8 cellular contexts compared by ENCODE assay signal in the genomic region with DNA sequence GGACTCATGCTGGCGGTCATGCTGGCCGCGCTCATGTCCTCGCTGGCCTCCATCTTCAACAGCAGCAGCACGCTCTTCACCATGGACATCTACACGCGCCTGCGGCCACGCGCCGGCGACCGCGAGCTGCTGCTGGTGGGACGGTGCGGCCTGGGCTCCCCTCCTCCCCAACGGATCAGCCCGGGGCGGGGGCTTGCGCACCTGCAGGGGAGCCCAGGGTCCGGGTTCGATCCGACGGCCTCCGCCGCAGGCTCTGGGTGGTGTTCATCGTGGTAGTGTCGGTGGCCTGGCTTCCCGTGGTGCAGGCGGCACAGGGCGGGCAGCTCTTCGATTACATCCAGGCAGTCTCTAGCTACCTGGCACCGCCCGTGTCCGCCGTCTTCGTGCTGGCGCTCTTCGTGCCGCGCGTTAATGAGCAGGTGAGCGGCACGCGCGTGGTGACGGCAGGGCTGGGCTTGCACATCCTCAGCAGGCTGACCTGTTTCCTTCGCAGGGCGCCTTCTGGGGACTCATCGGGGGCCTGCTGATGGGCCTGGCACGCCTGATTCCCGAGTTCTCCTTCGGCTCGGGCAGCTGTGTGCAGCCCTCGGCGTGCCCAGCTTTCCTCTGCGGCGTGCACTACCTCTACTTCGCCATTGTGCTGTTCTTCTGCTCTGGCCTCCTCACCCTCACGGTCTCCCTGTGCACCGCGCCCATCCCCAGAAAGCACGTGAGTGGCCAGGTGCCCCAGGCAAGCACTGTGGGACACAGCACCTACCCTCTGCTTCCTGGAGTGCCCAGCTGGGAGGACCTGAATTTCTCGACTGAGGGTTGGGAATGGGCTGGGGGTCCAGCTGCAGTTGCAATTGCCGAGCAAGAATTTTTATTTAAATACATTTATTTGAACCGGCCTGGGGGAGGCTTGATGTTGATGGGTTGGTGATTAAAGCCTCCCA. TPM values are rescaled to one million over a fixed set of nuclear protein-coding genes. Genes with fewer than 3 reads are reported as not detected.
DNase-seq lines count a peak whose midpoint lies in the region; ATAC-seq, FAIRE-seq and TF ChIP-seq lines count a peak whose summit lies in the region.

No MANE protein-coding gene starts in this region.

- H3K9me3 ChIP-seq in K562 (replicated peaks; ENCODE audit: control insufficient read depth, insufficient read depth, low read depth, low read length): no peaks in the 10 kb centered on the region
- H3K9me3 ChIP-seq in stomach: no peaks in the 10 kb centered on the region

- peak; percentile 36; the same call in 1 of the 2 replicates for TF ChIP-seq POLR2A in K562 (conservative IDR thresholded peaks at IDR 0.05)
- TF ChIP-seq POLR2A in stomach (IDR thresholded peaks at IDR 0.05): no peak

- DNase-seq in activated CD4-positive, alpha-beta T cell treated with anti-CD3 and anti-CD28 coated beads, Interleukin-2, amount 10 ng/mL, durations not matched to agents 24 days and 14 days: no peak
- DNase-seq in activated CD4-positive, alpha-beta T cell treated with anti-CD3 and anti-CD28 coated beads, Interleukin-2, amount 50 U/mL, for 48 hours: no peak
- no peak for DNase-seq in K562 (ENCODE audit: extremely low read depth in 1 of 4, low spot score in 3 of 4)
- peak; percentile 27 for DNase-seq in iris pigment epithelial cell (ENCODE audit: low read depth)
- no peak for DNase-seq in stomach
- DNase-seq in SKM-1 treated with dmso at 0.1 percent for 144 hours (lab: John Stamatoyannopoulos, UW; ENCODE audit: unreplicated experiment): no peak
- no peak for DNase-seq in A172 (ENCODE audit: low spot score)
- DNase-seq in MV-4-11 (lab: John Stamatoyannopoulos, UW): no peak

- no peaks in the 10 kb centered on the region for H3K9me3 Mint-ChIP-seq in activated CD4-positive, alpha-beta T cell treated with anti-CD3 and anti-CD28 coated beads, Interleukin-2, amount 10 ng/mL, durations not matched to agents 24 days and 14 days

- H3K4me3 Mint-ChIP-seq in activated CD4-positive, alpha-beta T cell treated with anti-CD3 and anti-CD28 coated beads, Interleukin-2, amount 10 ng/mL, durations not matched to agents 24 days and 14 days: peak overlapping the region; percentile 51

- peaks cover 11% of the 10 kb centered on the region for H3K36me3 Mint-ChIP-seq in activated CD4-positive, alpha-beta T cell treated with anti-CD3 and anti-CD28 coated beads, Interleukin-2, amount 10 ng/mL, durations not matched to agents 24 days and 14 days (ENCODE audit: low read depth)

- H3K27ac ChIP-seq in K562 (ENCODE audit: extremely low read depth, low read depth, low read length) (no peak overlapping the region), stomach (peak overlapping the region in 1 of 5 donors; percentile 11)

- 96% methylated on average over 34 of the region's 66 CpGs for WGBS in K562 (ENCODE audit: insufficient coverage, low coverage, missing lambda C conversion rate)
- 40 to 74% (median 47%) methylated on average over 27 to 66 of the region's 66 CpGs for WGBS in stomach, 5 donors

- peaks cover 18% of the 10 kb centered on the region for H3K27me3 Mint-ChIP-seq in activated CD4-positive, alpha-beta T cell treated with anti-CD3 and anti-CD28 coated beads, Interleukin-2, amount 10 ng/mL, durations not matched to agents 24 days and 14 days

- no peak overlapping the region for H3K4me2 ChIP-seq in K562 (ENCODE audit: insufficient read depth, low read length)

- H3K27ac Mint-ChIP-seq in activated CD4-positive, alpha-beta T cell treated with anti-CD3 and anti-CD28 coated beads, Interleukin-2, amount 10 ng/mL, durations not matched to agents 24 days and 14 days: no peak overlapping the region

- TF ChIP-seq RAD21 in K562 (CRISPR knock-in tag; conservative IDR thresholded peaks at IDR 0.05 in 1 of 2, IDR thresholded peaks at IDR 0.05 in 1 of 2): no peak

- BruUV-seq in K562 (replicated peaks; lab: Mats Ljungman, UMichigan): no TSS peak

- no peaks in the 10 kb centered on the region for H3K79me2 ChIP-seq in K562 (ENCODE audit: control insufficient read depth, insufficient read depth, low read length)

- no peak overlapping the region for H3K9ac ChIP-seq in K562 (ENCODE audit: insufficient read depth in 1 of 2, low read depth in 2 of 2, low read length in 2 of 2)

- in situ Hi-C loops in K562 (cut with MboI): no loop called here

- H3K4me1 ChIP-seq in K562 (replicated peaks in 1 of 2; ENCODE audit: control insufficient read depth in 2 of 2, insufficient read depth in 2 of 2, low read length in 2 of 2) (peaks cover 5 to 14% of the 10 kb centered on the region in 2 experiments; a peak in 3 of 5 replicates), stomach (peaks cover 22 to 35% (median 31%) of the 10 kb centered on the region in 4 donors)

- peaks cover 32% of the 10 kb centered on the region; the same call in 2 of the 3 replicates for H3K36me3 ChIP-seq in K562 (ENCODE audit: control insufficient read depth, insufficient read depth, low read length)
- peaks cover 10 to 43% (median 38%) of the 10 kb centered on the region in 4 donors for H3K36me3 ChIP-seq in stomach

- H4K20me1 ChIP-seq in K562 (replicated peaks; ENCODE audit: control insufficient read depth, insufficient read depth, low read length): no peaks in the 10 kb centered on the region

- POLR2A ChIA-PET in K562 (lab: Yijun Ruan, JAX): interaction anchor here (0.6 to 4.3 kb wide), 5 partner anchors 8 to 18 kb away, joined by 3 to 20 read pairs (median 7); partner anchors contain the start of gene RUSF1

- intact Hi-C loops in activated CD4-positive, alpha-beta T cell treated with anti-CD3 and anti-CD28 coated beads, Interleukin-2, amount 10 ng/mL, durations not matched to agents 24 days and 14 days (cut with micrococcal nuclease): no loop called here
- intact Hi-C loops in K562 (cut with micrococcal nuclease): no loop called here
- intact Hi-C loops in stomach (cut with DNase I; ENCODE audit: low total_unique reads): no loop called here

- peaks cover 5% of the 10 kb centered on the region for H3K4me1 Mint-ChIP-seq in activated CD4-positive, alpha-beta T cell treated with anti-CD3 and anti-CD28 coated beads, Interleukin-2, amount 10 ng/mL, durations not matched to agents 24 days and 14 days

- no peaks in the 10 kb centered on the region for H3K9me1 ChIP-seq in K562 (ENCODE audit: control insufficient read depth, insufficient read depth, low read length)

- no peaks in the 10 kb centered on the region for H3K27me3 ChIP-seq in K562 (ENCODE audit: control insufficient read depth in 2 of 2, insufficient read depth in 2 of 2, low read length in 2 of 2)
- peaks cover 0 to 40% (median 0%) of the 10 kb centered on the region in 3 donors for H3K27me3 ChIP-seq in stomach

- CTCF ChIA-PET in K562 (lab: Yijun Ruan, JAX; ENCODE audit: low intra/inter-chr PET ratio): no interaction called here

- ATAC-seq in K562: no peak

- no peak overlapping the region for H2AFZ ChIP-seq in K562 (ENCODE audit: low read depth, low read length)

- TF ChIP-seq EP300 in K562 (IDR thresholded peaks at IDR 0.05; ENCODE audit: low read length) (no peak), stomach (IDR thresholded peaks at IDR 0.05) (no peak)

- H3K4me3 ChIP-seq in K562 (no peak overlapping the region), stomach (peak overlapping the region; percentile 48 to 79 (median 56))

- no peak for TF ChIP-seq CTCF in K562 (IDR thresholded peaks at IDR 0.05 in 2 of 3, conservative IDR thresholded peaks at IDR 0.05 in 1 of 3; ENCODE audit: insufficient read depth in 2 of 3, low read depth in 1 of 3, low read length in 3 of 3)
- TF ChIP-seq CTCF in stomach (IDR thresholded peaks at IDR 0.05): no peak

- FAIRE-seq in K562 (lab: Jason Lieb, UNC): no peak

RNA-seq across cellular contexts. Expression of gene SLC5A2, which starts 6.0 kb away (rescaled TPM):
- total RNA-seq in activated CD4-positive, alpha-beta T cell treated with anti-CD3 and anti-CD28 coated beads, Interleukin-2, amount 10 ng/mL, durations not matched to agents 24 days and 14 days: not detected in 2 replicates
- total RNA-seq in K562 (2011; cell fraction: chromatin; rRNA removed; ENCODE audit: low replicate concordance): not detected in 2 replicates
- not detected in 2 replicates for total RNA-seq in K562 (2011; cell fraction: nucleolus; rRNA removed)
- not detected in 2 replicates for total RNA-seq in K562 (2011; cell fraction: nucleoplasm; rRNA removed)
- total RNA-seq in K562 (2014; rRNA removed) (not detected in 2 replicates), K562 (2014; rRNA removed; fragmentation: Illumina TruSeq; extraction: Trizol) (not detected in 2 replicates), K562 (2015; rRNA removed; fragmentation: Illumina TruSeq; extraction: Trizol) (not detected in 2 replicates), K562 (2021) (0.07 TPM in 1 of 2 replicates, not detected in the other), stomach (not detected)
- polyA plus RNA-seq in K562 (2011; rRNA removed) (not detected in 2 replicates), K562 (2014; fragmentation: Illumina TruSeq; extraction: Trizol) (not detected in 2 replicates), K562 (2014; fragmentation: Nextera tagmentation; extraction: Ambion mirVana) (1 to 10 TPM; 2.2 to 2.7 TPM), K562 (2014; rRNA removed) (not detected in 2 replicates), stomach (1 to 10 TPM in 1 of 3 donors, under 1 TPM in 2; 0.62 to 1.8 (median 0.76) TPM)
- 0.03 TPM in 1 of 2 replicates, not detected in the other for polyA plus RNA-seq in K562 (2011; cell fraction: cytosol; rRNA removed)
- polyA plus RNA-seq in K562 (2011; cell fraction: nucleus; rRNA removed): not detected in 2 replicates
- 0.56 and 2.4 TPM in 2 replicates for polyA plus RNA-seq in K562 (2012)
- polyA minus RNA-seq in K562 (2011; rRNA and poly(A)+ RNA removed): not detected in 2 replicates
- polyA minus RNA-seq in K562 (2011; cell fraction: cytosol; rRNA and poly(A)+ RNA removed): not detected in 2 replicates
- not detected in 2 replicates for polyA minus RNA-seq in K562 (2011; cell fraction: nucleus; rRNA and poly(A)+ RNA removed)
- total RNA-seq in A172 (2014; rRNA removed; shearing (Covaris generic)): 0.05 TPM in 1 of 2 replicates, not detected in the other

RNA-seq across cellular contexts. Expression of gene TGFB1I1, which starts 16.9 kb away (rescaled TPM):
- 0.49 and 1.5 TPM in 2 replicates for total RNA-seq in activated CD4-positive, alpha-beta T cell treated with anti-CD3 and anti-CD28 coated beads, Interleukin-2, amount 10 ng/mL, durations not matched to agents 24 days and 14 days
- total RNA-seq in K562 (2011; cell fraction: chromatin; rRNA removed; ENCODE audit: low replicate concordance): 0.44 and 0.81 TPM in 2 replicates
- 1.2 and 1.4 TPM in 2 replicates for total RNA-seq in K562 (2011; cell fraction: nucleolus; rRNA removed)
- total RNA-seq in K562 (2011; cell fraction: nucleoplasm; rRNA removed): 0.73 and 0.92 TPM in 2 replicates
- total RNA-seq in K562 (2014; rRNA removed) (0.53 and 0.91 TPM in 2 replicates), K562 (2014; rRNA removed; fragmentation: Illumina TruSeq; extraction: Trizol) (0.11 and 0.29 TPM in 2 replicates), K562 (2015; rRNA removed; fragmentation: Illumina TruSeq; extraction: Trizol) (0.25 and 0.26 TPM in 2 replicates), K562 (2021) (0.64 and 0.85 TPM in 2 replicates), stomach (10 to 100 TPM; 36.0 to 84.0 (median 63.1) TPM)
- polyA plus RNA-seq in K562 (2011; rRNA removed) (0.04 and 0.08 TPM in 2 replicates), K562 (2014; fragmentation: Illumina TruSeq; extraction: Trizol) (0.62 and 0.73 TPM in 2 replicates), K562 (2014; fragmentation: Nextera tagmentation; extraction: Ambion mirVana) (under 1 TPM; 0.06 TPM), K562 (2014; rRNA removed) (0.19 and 0.54 TPM in 2 replicates), stomach (10 to 100 TPM; 44.8 to 49.3 (median 49.1) TPM)
- polyA plus RNA-seq in K562 (2011; cell fraction: cytosol; rRNA removed): 0.25 and 0.67 TPM in 2 replicates
- polyA plus RNA-seq in K562 (2011; cell fraction: nucleus; rRNA removed): 0.22 and 0.28 TPM in 2 replicates
- 0.72 and 1.9 TPM in 2 replicates for polyA plus RNA-seq in K562 (2012)
- polyA minus RNA-seq in K562 (2011; rRNA and poly(A)+ RNA removed): not detected in 2 replicates
- 1.4 TPM in 1 of 2 replicates, not detected in the other for polyA minus RNA-seq in K562 (2011; cell fraction: cytosol; rRNA and poly(A)+ RNA removed)
- polyA minus RNA-seq in K562 (2011; cell fraction: nucleus; rRNA and poly(A)+ RNA removed): 0.22 TPM in 1 of 2 replicates, not detected in the other
- total RNA-seq in A172 (2014; rRNA removed; shearing (Covaris generic)): 29.8 and 42.0 TPM in 2 replicates

RNA-seq across cellular contexts. Expression of gene RUSF1, which starts 19.3 kb away (rescaled TPM):
- total RNA-seq in activated CD4-positive, alpha-beta T cell treated with anti-CD3 and anti-CD28 coated beads, Interleukin-2, amount 10 ng/mL, durations not matched to agents 24 days and 14 days: 40.9 and 41.1 TPM in 2 replicates
- 95.6 and 204 TPM in 2 replicates for total RNA-seq in K562 (2011; cell fraction: chromatin; rRNA removed; ENCODE audit: low replicate concordance)
- 127 and 145 TPM in 2 replicates for total RNA-seq in K562 (2011; cell fraction: nucleolus; rRNA removed)
- total RNA-seq in K562 (2011; cell fraction: nucleoplasm; rRNA removed): 113 and 120 TPM in 2 replicates
- total RNA-seq in K562 (2014; rRNA removed): 27.6 and 35.1 TPM in 2 replicates
- 15.8 and 17.8 TPM in 2 replicates for total RNA-seq in K562 (2014; rRNA removed; fragmentation: Illumina TruSeq; extraction: Trizol)
- total RNA-seq in K562 (2015; rRNA removed; fragmentation: Illumina TruSeq; extraction: Trizol): 22.9 and 23.4 TPM in 2 replicates
- total RNA-seq in K562 (2021): 44.1 and 49.8 TPM in 2 replicates
- 46.7 and 74.1 TPM in 2 replicates for polyA plus RNA-seq in K562 (2011; rRNA removed)
- polyA plus RNA-seq in K562 (2011; cell fraction: cytosol; rRNA removed): 66.4 and 70.6 TPM in 2 replicates
- 343 and 373 TPM in 2 replicates for polyA plus RNA-seq in K562 (2011; cell fraction: nucleus; rRNA removed)
- polyA plus RNA-seq in K562 (2012): 40.1 and 104 TPM in 2 replicates
- polyA plus RNA-seq in K562 (2014; fragmentation: Illumina TruSeq; extraction: Trizol): 43.2 and 54.4 TPM in 2 replicates
- under 1 TPM; 0.80 to 0.89 TPM for polyA plus RNA-seq in K562 (2014; fragmentation: Nextera tagmentation; extraction: Ambion mirVana)
- 52.8 and 54.4 TPM in 2 replicates for polyA plus RNA-seq in K562 (2014; rRNA removed)
- polyA minus RNA-seq in K562 (2011; rRNA and poly(A)+ RNA removed): 35.6 and 38.8 TPM in 2 replicates
- polyA minus RNA-seq in K562 (2011; cell fraction: cytosol; rRNA and poly(A)+ RNA removed): 36.8 and 41.0 TPM in 2 replicates
- 50.6 and 81.8 TPM in 2 replicates for polyA minus RNA-seq in K562 (2011; cell fraction: nucleus; rRNA and poly(A)+ RNA removed)
- 100 to 1,000 TPM in 1 of 5 donors, 10 to 100 TPM in 4; 27.4 to 171 (median 60.0) TPM for total RNA-seq in stomach
- 10 to 100 TPM; 21.4 to 47.5 (median 28.8) TPM for polyA plus RNA-seq in stomach
- total RNA-seq in A172 (2014; rRNA removed; shearing (Covaris generic)): 39.6 and 46.8 TPM in 2 replicates

RNA-seq across cellular contexts. Expression of gene ARMC5, which starts 29.6 kb away (rescaled TPM):
- 9.9 and 10.5 TPM in 2 replicates for total RNA-seq in activated CD4-positive, alpha-beta T cell treated with anti-CD3 and anti-CD28 coated beads, Interleukin-2, amount 10 ng/mL, durations not matched to agents 24 days and 14 days
- 14.5 and 27.5 TPM in 2 replicates for total RNA-seq in K562 (2011; cell fraction: chromatin; rRNA removed; ENCODE audit: low replicate concordance)
- total RNA-seq in K562 (2011; cell fraction: nucleolus; rRNA removed): 22.8 and 23.9 TPM in 2 replicates
- 15.2 and 19.7 TPM in 2 replicates for total RNA-seq in K562 (2011; cell fraction: nucleoplasm; rRNA removed)
- total RNA-seq in K562 (2014; rRNA removed): 10.3 and 11.8 TPM in 2 replicates
- 1.2 and 1.9 TPM in 2 replicates for total RNA-seq in K562 (2014; rRNA removed; fragmentation: Illumina TruSeq; extraction: Trizol)
- 5.0 and 6.6 TPM in 2 replicates for total RNA-seq in K562 (2015; rRNA removed; fragmentation: Illumina TruSeq; extraction: Trizol)
- 13.2 and 13.5 TPM in 2 replicates for total RNA-seq in K562 (2021)
- 2.1 and 5.6 TPM in 2 replicates for polyA plus RNA-seq in K562 (2011; rRNA removed)
- 3.3 and 7.9 TPM in 2 replicates for polyA plus RNA-seq in K562 (2011; cell fraction: cytosol; rRNA removed)
- polyA plus RNA-seq in K562 (2011; cell fraction: nucleus; rRNA removed): 33.0 and 40.2 TPM in 2 replicates
- polyA plus RNA-seq in K562 (2012): 8.9 and 9.6 TPM in 2 replicates
- 1.8 and 4.8 TPM in 2 replicates for polyA plus RNA-seq in K562 (2014; fragmentation: Illumina TruSeq; extraction: Trizol)
- under 1 TPM; 0.11 to 0.17 TPM for polyA plus RNA-seq in K562 (2014; fragmentation: Nextera tagmentation; extraction: Ambion mirVana)
- polyA plus RNA-seq in K562 (2014; rRNA removed): 8.4 and 9.5 TPM in 2 replicates
- polyA minus RNA-seq in K562 (2011; rRNA and poly(A)+ RNA removed): 1.6 and 2.5 TPM in 2 replicates
- 4.5 and 6.8 TPM in 2 replicates for polyA minus RNA-seq in K562 (2011; cell fraction: cytosol; rRNA and poly(A)+ RNA removed)
- 5.1 and 8.1 TPM in 2 replicates for polyA minus RNA-seq in K562 (2011; cell fraction: nucleus; rRNA and poly(A)+ RNA removed)
- total RNA-seq in stomach: 10 to 100 TPM in 2 of 5 donors, 1 to 10 TPM in 2, not detected in 1; 2.6 to 29.8 (median 15.1) TPM
- polyA plus RNA-seq in stomach: 10 to 100 TPM in 2 of 3 donors, 1 to 10 TPM in 1; 6.7 to 13.0 (median 11.3) TPM
- 17.7 and 18.6 TPM in 2 replicates for total RNA-seq in A172 (2014; rRNA removed; shearing (Covaris generic))

RNA-seq across cellular contexts. Expression of gene AHSP, which starts 38.8 kb away (rescaled TPM):
- total RNA-seq in activated CD4-positive, alpha-beta T cell treated with anti-CD3 and anti-CD28 coated beads, Interleukin-2, amount 10 ng/mL, durations not matched to agents 24 days and 14 days: not detected in 2 replicates
- total RNA-seq in K562 (2011; cell fraction: chromatin; rRNA removed; ENCODE audit: low replicate concordance): 1.1 TPM in 1 of 2 replicates, not detected in the other
- 3.0 and 3.4 TPM in 2 replicates for total RNA-seq in K562 (2011; cell fraction: nucleolus; rRNA removed)
- 5.1 TPM in 1 of 2 replicates, not detected in the other for total RNA-seq in K562 (2011; cell fraction: nucleoplasm; rRNA removed)
- total RNA-seq in K562 (2014; rRNA removed) (23.3 and 25.8 TPM in 2 replicates), K562 (2014; rRNA removed; fragmentation: Illumina TruSeq; extraction: Trizol) (18.1 and 21.6 TPM in 2 replicates), K562 (2015; rRNA removed; fragmentation: Illumina TruSeq; extraction: Trizol) (12.0 and 13.0 TPM in 2 replicates), K562 (2021) (21.3 TPM in 2 replicates), stomach (1 to 10 TPM in 1 of 5 donors, not detected in 4; 4.8 TPM)
- polyA plus RNA-seq in K562 (2011; rRNA removed) (6.1 and 6.6 TPM in 2 replicates), K562 (2014; fragmentation: Illumina TruSeq; extraction: Trizol) (23.3 and 45.7 TPM in 2 replicates), K562 (2014; fragmentation: Nextera tagmentation; extraction: Ambion mirVana) (10 to 100 TPM; 82.9 to 99.1 TPM), K562 (2014; rRNA removed) (29.6 and 30.7 TPM in 2 replicates), stomach (not detected)
- 5.8 and 8.3 TPM in 2 replicates for polyA plus RNA-seq in K562 (2011; cell fraction: cytosol; rRNA removed)
- 0.88 and 2.4 TPM in 2 replicates for polyA plus RNA-seq in K562 (2011; cell fraction: nucleus; rRNA removed)
- 20.2 and 30.0 TPM in 2 replicates for polyA plus RNA-seq in K562 (2012)
- 2.7 TPM in 1 of 2 replicates, not detected in the other for polyA minus RNA-seq in K562 (2011; rRNA and poly(A)+ RNA removed)
- polyA minus RNA-seq in K562 (2011; cell fraction: cytosol; rRNA and poly(A)+ RNA removed): not detected in 2 replicates
- not detected in 2 replicates for polyA minus RNA-seq in K562 (2011; cell fraction: nucleus; rRNA and poly(A)+ RNA removed)
- total RNA-seq in A172 (2014; rRNA removed; shearing (Covaris generic)): not detected in 2 replicates

Comparison
In these comparisons a context has a peak if more than half of its experiments do, and no peak if none do; other contexts are left out.
1. RNA of gene TGFB1I1, which starts 16.9 kb away (total RNA-seq): 36.0 to 84.0 TPM in stomach and 29.8 to 42.0 TPM in A172; 0.11 to 1.4 TPM in K562 and 0.49 to 1.5 TPM in activated CD4-positive, alpha-beta T cell treated with anti-CD3 and anti-CD28 coated beads, Interleukin-2, amount 10 ng/mL, durations not matched to agents 24 days and 14 days; every median in the first group is over 10 times any median in the second.